1 cellular context compared by ENCODE assay signal in the genomic region with DNA sequence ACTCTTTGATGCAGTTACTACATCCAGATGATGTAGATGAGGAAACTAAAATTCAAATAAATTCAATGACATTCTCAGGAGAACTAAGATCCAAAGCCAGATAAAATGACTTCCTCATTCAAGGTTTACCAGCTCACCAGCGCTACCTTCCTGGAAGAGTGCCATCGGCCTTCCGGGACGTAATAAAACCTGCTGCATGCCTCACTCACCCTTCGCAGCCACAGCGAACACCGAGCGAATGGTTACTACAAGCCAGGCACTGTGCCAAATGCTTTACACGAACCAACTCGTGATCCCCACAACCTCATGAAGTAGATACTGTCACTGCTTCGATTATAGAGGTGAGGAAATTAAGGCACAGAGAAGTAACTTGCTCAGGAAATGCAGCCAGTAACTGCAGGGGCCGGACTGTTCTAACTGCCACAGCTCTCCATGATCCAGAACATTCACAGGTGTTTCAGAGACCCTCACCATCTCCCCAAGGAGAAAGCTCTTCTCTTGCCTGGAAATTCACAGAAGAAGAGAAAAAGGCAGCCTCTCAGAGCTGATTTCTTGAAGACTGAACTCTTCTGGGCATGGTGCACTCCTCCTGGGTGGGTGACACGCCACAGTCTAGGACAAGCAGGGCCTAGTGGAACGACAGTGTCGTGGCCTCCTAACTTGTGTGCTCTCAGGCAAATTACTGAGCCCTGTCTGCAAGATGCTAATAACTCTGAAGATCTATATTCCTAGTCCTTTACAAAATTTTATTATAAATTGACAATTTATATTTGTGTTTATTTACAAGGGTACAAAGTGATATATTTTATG.
TF ChIP-seq lines count a peak whose summit lies in the region.

No MANE protein-coding gene starts in this region.

TF ChIP-seq in HEK293, 187 proteins besides CTCF, POLR2A, EP300 and RAD21 (continued from another document and continues in another):
- TF ChIP-seq ZNF76 (tag by site-specific recombination; IDR thresholded peaks at IDR 0.05; ENCODE audit: borderline replicate concordance, low read depth) = no peak
- TF ChIP-seq, protein P1, sequence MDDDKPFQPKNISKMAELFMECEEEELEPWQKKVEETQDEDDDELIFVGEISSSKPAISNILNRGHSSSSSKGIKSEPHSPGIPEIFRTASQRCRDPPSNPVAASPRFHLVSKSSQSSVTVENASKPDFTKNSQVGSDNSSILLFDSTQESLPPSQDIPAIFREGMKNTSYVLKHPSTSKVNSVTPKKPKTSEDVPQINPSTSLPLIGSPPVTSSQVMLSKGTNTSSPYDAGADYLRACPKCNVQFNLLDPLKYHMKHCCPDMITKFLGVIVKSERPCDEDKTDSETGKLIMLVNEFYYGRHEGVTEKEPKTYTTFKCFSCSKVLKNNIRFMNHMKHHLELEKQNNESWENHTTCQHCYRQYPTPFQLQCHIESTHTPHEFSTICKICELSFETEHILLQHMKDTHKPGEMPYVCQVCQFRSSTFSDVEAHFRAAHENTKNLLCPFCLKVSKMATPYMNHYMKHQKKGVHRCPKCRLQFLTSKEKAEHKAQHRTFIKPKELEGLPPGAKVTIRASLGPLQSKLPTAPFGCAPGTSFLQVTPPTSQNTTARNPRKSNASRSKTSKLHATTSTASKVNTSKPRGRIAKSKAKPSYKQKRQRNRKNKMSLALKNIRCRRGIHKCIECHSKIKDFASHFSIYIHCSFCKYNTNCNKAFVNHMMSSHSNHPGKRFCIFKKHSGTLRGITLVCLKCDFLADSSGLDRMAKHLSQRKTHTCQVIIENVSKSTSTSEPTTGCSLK (tag by site-specific recombination; IDR thresholded peaks at IDR 0.05) = no peak
- no peak for TF ChIP-seq ZNF776 (tag by site-specific recombination; IDR thresholded peaks at IDR 0.05; ENCODE audit: borderline replicate concordance)
- peak; percentile 99 for TF ChIP-seq OSR2 (tag by site-specific recombination; IDR thresholded peaks at IDR 0.05)
- no peak for TF ChIP-seq ZNF354C (tag by site-specific recombination; IDR thresholded peaks at IDR 0.05; ENCODE audit: borderline replicate concordance, low read depth)
- no peak for TF ChIP-seq ZIC2 (tag by site-specific recombination; IDR thresholded peaks at IDR 0.05)
- no peak for TF ChIP-seq ZNF214 (tag by site-specific recombination; IDR thresholded peaks at IDR 0.05; ENCODE audit: borderline replicate concordance)
- TF ChIP-seq ZNF785 (tag by site-specific recombination; IDR thresholded peaks at IDR 0.05) = no peak
- no peak for TF ChIP-seq ZNF548 (tag by site-specific recombination; IDR thresholded peaks at IDR 0.05)
- no peak for TF ChIP-seq MEIS1 (CRISPR knock-in tag; IDR thresholded peaks at IDR 0.05; ENCODE audit: borderline replicate concordance)
- no peak for TF ChIP-seq ZNF324 (tag by site-specific recombination; IDR thresholded peaks at IDR 0.05)
- TF ChIP-seq ZNF292 (tag by site-specific recombination; IDR thresholded peaks at IDR 0.05; ENCODE audit: borderline replicate concordance, low read depth) = no peak
- peak; percentile 68 for TF ChIP-seq ZNF366 (tag by site-specific recombination; conservative IDR thresholded peaks at IDR 0.05)
- TF ChIP-seq BCL11B (tag by site-specific recombination; IDR thresholded peaks at IDR 0.05; ENCODE audit: low read depth) = no peak
- no peak for TF ChIP-seq ZFP3 (tag by site-specific recombination; IDR thresholded peaks at IDR 0.05; ENCODE audit: low read depth)
- TF ChIP-seq ZNF558 (tag by site-specific recombination; IDR thresholded peaks at IDR 0.05) = no peak
- no peak for TF ChIP-seq ZNF157 (tag by site-specific recombination; IDR thresholded peaks at IDR 0.05)
- TF ChIP-seq, protein P2, sequence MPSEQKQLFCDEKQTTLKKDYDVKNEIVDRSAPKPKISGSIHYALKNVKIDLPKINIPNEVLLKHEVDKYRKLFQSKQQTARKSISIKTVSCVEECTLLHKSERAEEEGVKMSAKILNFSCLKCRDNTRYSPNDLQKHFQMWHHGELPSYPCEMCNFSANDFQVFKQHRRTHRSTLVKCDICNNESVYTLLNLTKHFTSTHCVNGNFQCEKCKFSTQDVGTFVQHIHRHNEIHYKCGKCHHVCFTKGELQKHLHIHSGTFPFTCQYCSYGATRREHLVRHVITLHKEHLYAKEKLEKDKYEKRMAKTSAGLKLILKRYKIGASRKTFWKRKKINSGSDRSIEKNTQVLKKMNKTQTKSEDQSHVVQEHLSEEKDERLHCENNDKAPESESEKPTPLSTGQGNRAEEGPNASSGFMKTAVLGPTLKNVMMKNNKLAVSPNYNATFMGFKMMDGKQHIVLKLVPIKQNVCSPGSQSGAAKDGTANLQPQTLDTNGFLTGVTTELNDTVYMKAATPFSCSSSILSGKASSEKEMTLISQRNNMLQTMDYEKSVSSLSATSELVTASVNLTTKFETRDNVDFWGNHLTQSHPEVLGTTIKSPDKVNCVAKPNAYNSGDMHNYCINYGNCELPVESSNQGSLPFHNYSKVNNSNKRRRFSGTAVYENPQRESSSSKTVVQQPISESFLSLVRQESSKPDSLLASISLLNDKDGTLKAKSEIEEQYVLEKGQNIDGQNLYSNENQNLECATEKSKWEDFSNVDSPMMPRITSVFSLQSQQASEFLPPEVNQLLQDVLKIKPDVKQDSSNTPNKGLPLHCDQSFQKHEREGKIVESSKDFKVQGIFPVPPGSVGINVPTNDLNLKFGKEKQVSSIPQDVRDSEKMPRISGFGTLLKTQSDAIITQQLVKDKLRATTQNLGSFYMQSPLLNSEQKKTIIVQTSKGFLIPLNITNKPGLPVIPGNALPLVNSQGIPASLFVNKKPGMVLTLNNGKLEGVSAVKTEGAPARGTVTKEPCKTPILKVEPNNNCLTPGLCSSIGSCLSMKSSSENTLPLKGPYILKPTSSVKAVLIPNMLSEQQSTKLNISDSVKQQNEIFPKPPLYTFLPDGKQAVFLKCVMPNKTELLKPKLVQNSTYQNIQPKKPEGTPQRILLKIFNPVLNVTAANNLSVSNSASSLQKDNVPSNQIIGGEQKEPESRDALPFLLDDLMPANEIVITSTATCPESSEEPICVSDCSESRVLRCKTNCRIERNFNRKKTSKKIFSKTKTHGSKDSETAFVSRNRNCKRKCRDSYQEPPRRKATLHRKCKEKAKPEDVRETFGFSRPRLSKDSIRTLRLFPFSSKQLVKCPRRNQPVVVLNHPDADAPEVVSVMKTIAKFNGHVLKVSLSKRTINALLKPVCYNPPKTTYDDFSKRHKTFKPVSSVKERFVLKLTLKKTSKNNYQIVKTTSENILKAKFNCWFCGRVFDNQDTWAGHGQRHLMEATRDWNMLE (tag by site-specific recombination; conservative IDR thresholded peaks at IDR 0.05; ENCODE audit: low read depth) = no peak
- TF ChIP-seq ZNF626 (tag by site-specific recombination; IDR thresholded peaks at IDR 0.05) = no peak
- TF ChIP-seq SP7 (tag by site-specific recombination; IDR thresholded peaks at IDR 0.05) = peak; percentile 60
- no peak for TF ChIP-seq ZNF623 (tag by site-specific recombination; IDR thresholded peaks at IDR 0.05)
- TF ChIP-seq, protein P3, sequence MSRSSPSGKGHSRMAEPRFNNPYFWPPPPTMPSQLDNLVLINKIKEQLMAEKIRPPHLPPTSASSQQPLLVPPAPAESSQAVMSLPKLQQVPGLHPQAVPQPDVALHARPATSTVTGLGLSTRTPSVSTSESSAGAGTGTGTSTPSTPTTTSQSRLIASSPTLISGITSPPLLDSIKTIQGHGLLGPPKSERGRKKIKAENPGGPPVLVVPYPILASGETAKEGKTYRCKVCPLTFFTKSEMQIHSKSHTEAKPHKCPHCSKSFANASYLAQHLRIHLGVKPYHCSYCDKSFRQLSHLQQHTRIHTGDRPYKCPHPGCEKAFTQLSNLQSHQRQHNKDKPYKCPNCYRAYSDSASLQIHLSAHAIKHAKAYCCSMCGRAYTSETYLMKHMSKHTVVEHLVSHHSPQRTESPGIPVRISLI (tag by site-specific recombination; IDR thresholded peaks at IDR 0.05) = no peak
- TF ChIP-seq ZNF521 (tag by site-specific recombination; IDR thresholded peaks at IDR 0.05) = no peak
- no peak for TF ChIP-seq TCF7L2 (IDR thresholded peaks at IDR 0.05; ENCODE audit: borderline replicate concordance, low read depth, low read length)
- TF ChIP-seq ZNF585B (tag by site-specific recombination; IDR thresholded peaks at IDR 0.05) = no peak
- no peak for TF ChIP-seq ZNF138 (tag by site-specific recombination; IDR thresholded peaks at IDR 0.05; ENCODE audit: borderline replicate concordance)
- TF ChIP-seq ZNF768 (tag by site-specific recombination; IDR thresholded peaks at IDR 0.05) = no peak
- TF ChIP-seq, protein P4, sequence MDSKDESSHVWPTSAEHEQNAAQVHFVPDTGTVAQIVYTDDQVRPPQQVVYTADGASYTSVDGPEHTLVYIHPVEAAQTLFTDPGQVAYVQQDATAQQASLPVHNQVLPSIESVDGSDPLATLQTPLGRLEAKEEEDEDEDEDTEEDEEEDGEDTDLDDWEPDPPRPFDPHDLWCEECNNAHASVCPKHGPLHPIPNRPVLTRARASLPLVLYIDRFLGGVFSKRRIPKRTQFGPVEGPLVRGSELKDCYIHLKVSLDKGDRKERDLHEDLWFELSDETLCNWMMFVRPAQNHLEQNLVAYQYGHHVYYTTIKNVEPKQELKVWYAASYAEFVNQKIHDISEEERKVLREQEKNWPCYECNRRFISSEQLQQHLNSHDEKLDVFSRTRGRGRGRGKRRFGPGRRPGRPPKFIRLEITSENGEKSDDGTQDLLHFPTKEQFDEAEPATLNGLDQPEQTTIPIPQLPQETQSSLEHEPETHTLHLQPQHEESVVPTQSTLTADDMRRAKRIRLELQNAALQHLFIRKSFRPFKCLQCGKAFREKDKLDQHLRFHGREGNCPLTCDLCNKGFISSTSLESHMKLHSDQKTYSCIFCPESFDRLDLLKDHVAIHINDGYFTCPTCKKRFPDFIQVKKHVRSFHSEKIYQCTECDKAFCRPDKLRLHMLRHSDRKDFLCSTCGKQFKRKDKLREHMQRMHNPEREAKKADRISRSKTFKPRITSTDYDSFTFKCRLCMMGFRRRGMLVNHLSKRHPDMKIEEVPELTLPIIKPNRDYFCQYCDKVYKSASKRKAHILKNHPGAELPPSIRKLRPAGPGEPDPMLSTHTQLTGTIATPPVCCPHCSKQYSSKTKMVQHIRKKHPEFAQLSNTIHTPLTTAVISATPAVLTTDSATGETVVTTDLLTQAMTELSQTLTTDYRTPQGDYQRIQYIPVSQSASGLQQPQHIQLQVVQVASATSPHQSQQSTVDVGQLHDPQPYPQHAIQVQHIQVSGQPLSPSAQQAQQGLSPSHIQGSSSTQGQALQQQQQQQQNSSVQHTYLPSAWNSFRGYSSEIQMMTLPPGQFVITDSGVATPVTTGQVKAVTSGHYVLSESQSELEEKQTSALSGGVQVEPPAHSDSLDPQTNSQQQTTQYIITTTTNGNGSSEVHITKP (tag by site-specific recombination; IDR thresholded peaks at IDR 0.05) = peak; percentile 49
- TF ChIP-seq ZNF530 (tag by site-specific recombination; IDR thresholded peaks at IDR 0.05; ENCODE audit: low read depth) = no peak
- TF ChIP-seq, protein P5, sequence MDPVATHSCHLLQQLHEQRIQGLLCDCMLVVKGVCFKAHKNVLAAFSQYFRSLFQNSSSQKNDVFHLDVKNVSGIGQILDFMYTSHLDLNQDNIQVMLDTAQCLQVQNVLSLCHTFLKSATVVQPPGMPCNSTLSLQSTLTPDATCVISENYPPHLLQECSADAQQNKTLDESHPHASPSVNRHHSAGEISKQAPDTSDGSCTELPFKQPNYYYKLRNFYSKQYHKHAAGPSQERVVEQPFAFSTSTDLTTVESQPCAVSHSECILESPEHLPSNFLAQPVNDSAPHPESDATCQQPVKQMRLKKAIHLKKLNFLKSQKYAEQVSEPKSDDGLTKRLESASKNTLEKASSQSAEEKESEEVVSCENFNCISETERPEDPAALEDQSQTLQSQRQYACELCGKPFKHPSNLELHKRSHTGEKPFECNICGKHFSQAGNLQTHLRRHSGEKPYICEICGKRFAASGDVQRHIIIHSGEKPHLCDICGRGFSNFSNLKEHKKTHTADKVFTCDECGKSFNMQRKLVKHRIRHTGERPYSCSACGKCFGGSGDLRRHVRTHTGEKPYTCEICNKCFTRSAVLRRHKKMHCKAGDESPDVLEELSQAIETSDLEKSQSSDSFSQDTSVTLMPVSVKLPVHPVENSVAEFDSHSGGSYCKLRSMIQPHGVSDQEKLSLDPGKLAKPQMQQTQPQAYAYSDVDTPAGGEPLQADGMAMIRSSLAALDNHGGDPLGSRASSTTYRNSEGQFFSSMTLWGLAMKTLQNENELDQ (tag by site-specific recombination; IDR thresholded peaks at IDR 0.05; ENCODE audit: low read depth) = no peak
- TF ChIP-seq, protein P6, sequence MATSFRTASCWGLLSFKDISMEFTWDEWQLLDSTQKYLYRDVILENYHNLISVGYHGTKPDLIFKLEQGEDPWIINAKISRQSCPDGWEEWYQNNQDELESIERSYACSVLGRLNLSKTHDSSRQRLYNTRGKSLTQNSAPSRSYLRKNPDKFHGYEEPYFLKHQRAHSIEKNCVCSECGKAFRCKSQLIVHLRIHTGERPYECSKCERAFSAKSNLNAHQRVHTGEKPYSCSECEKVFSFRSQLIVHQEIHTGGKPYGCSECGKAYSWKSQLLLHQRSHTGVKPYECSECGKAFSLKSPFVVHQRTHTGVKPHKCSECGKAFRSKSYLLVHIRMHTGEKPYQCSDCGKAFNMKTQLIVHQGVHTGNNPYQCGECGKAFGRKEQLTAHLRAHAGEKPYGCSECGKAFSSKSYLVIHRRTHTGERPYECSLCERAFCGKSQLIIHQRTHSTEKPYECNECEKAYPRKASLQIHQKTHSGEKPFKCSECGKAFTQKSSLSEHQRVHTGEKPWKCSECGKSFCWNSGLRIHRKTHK (tag by site-specific recombination; IDR thresholded peaks at IDR 0.05) = no peak
- TF ChIP-seq ZNF416 (tag by site-specific recombination; IDR thresholded peaks at IDR 0.05) = no peak
- no peak for TF ChIP-seq ZNF302 (tag by site-specific recombination; IDR thresholded peaks at IDR 0.05; ENCODE audit: low read depth)
- TF ChIP-seq ZNF24 (tag by site-specific recombination; IDR thresholded peaks at IDR 0.05) = 0 out of 2 replicates have a peak, but pooled peaks have one; percentile 17
- TF ChIP-seq, protein P7, sequence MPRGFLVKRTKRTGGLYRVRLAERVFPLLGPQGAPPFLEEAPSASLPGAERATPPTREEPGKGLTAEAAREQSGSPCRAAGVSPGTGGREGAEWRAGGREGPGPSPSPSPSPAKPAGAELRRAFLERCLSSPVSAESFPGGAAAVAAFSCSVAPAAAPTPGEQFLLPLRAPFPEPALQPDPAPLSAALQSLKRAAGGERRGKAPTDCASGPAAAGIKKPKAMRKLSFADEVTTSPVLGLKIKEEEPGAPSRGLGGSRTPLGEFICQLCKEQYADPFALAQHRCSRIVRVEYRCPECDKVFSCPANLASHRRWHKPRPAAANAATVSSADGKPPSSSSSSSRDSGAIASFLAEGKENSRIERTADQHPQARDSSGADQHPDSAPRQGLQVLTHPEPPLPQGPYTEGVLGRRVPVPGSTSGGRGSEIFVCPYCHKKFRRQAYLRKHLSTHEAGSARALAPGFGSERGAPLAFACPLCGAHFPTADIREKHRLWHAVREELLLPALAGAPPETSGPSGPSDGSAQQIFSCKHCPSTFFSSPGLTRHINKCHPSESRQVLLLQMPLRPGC (tag by site-specific recombination; IDR thresholded peaks at IDR 0.05) = 0 out of 2 replicates have a peak, but pooled peaks have one; percentile 37
- TF ChIP-seq ZNF426 (tag by site-specific recombination; IDR thresholded peaks at IDR 0.05) = no peak
- no peak for TF ChIP-seq ZNF707 (tag by site-specific recombination; IDR thresholded peaks at IDR 0.05)
- no peak for TF ChIP-seq KLF7 (tag by site-specific recombination; IDR thresholded peaks at IDR 0.05; ENCODE audit: borderline replicate concordance)
